Comparison of ENCODE assay signal across 8 cellular contexts in the genomic region with DNA sequence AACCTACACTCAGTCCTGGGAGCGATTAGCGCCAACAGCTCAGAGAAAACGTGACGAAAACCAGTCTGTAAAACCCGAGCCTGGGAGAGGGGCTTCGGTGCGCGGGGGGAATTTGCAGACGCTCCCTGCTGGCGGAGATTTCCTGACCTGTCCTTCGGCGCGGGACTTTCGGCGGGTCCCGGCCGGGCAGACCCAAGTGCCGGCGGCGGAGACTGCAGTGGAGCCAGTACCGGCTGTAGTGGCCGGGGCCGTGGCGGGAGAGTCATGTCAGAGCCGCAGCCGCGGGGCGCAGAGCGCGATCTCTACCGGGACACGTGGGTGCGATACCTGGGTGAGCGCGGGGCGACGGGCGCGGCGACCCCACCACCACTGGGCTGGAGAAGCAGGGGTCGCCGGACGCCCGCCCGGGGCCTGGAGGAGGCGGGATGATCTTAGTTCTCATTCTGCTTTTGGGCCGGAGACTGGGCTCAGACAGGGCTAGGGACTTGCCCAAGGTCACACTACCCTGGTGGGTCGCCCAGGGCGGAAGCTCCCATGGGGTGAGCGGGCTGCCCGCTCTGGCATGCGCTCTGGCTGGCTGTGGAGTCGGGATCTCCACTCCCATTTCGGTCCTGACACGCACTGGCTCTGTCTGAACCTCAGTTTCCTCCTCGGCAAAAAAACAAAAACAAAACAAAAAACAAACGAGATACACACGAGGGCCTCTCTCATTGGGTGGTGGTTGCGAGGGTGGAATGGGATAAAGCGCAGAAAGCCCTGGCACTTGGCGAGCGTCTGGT. TPM values are rescaled to one million over a fixed set of nuclear protein-coding genes. Genes with fewer than 3 reads are reported as not detected.
A peak's percentile ranks its signal among the peaks of the same experiment; 100 is the strongest.
DNase-seq lines count a peak whose midpoint lies in the region; ATAC-seq and TF ChIP-seq lines count a peak whose summit lies in the region.

TSS of gene MTFP1 (plus strand) at position 153 of the 779 bp plus-strand sequence. CDS start at position 265, 112 bp downstream.

- in situ Hi-C loops in GM13977 (cut with MboI; ENCODE audit: low pct_unique_long_range_greater_than_20kb, low sequenced_read_pairs, unreplicated experiment), result no loop called here

- no peaks in the 10 kb centered on the region for H3K27me3 ChIP-seq in ectodermal cell (ENCODE audit: control insufficient read depth, insufficient read depth, low read length, poor library complexity, severe bottlenecking)
- no peaks in the 10 kb centered on the region for H3K27me3 ChIP-seq in lung (ENCODE audit: control insufficient read depth, insufficient read depth)

- 1% methylated on average over 62 of the region's 62 CpGs for WGBS in ectodermal cell, 2 experiments
- 2 to 4% methylated on average over 57 to 62 of the region's 62 CpGs for WGBS in lung, 2 donors

- TF ChIP-seq CTCF in 22Rv1 (IDR thresholded peaks at IDR 0.05) (no peak), GM13977 (IDR thresholded peaks at IDR 0.05; ENCODE audit: extremely low read depth, insufficient read depth, missing control alignments) (peak; percentile 5), lung (IDR thresholded peaks at IDR 0.05; ENCODE audit: control extremely low read depth, extremely low read depth) (no peak)

- H3K4me3 ChIP-seq in ectodermal cell (ENCODE audit: insufficient read depth, low read depth, low read length) (peak within 1 kb of the TSS; percentile 83), lung (peak within 1 kb of the TSS; percentile 72)

- peaks cover 7% of the 10 kb centered on the region for H3K36me3 ChIP-seq in ectodermal cell (ENCODE audit: control insufficient read depth, insufficient read depth, low read length)
- no peaks in the 10 kb centered on the region for H3K36me3 ChIP-seq in lung (ENCODE audit: control insufficient read depth in 2 of 2, insufficient read depth in 2 of 2, low read length in 2 of 2)

- ATAC-seq in lung (ENCODE audit: insufficient read depth, low FRiP score), result no peak
- ATAC-seq in GM21723 (IDR thresholded peaks at IDR 0.05; ENCODE audit: unreplicated experiment), result no peak

- H3K27ac ChIP-seq in 22Rv1 (peak within 1 kb of the TSS; percentile 98), ectodermal cell (ENCODE audit: insufficient read depth, low read depth, low read length, poor library complexity, severe bottlenecking) (peak within 1 kb of the TSS; percentile 65), lung (ENCODE audit: low read depth in 1 of 2, low read length in 1 of 2) (peak within 1 kb of the TSS; percentile 88 to 96)

- peak; percentile 77 for DNase-seq in GM13977 (ENCODE audit: low spot score)
- DNase-seq in NCI-H345 (lab: John Stamatoyannopoulos, UW), result peak; percentile 46
- DNase-seq in activated CD4-positive, alpha-beta T cell treated with anti-CD3 and anti-CD28 coated beads, Interleukin-2, amount 50 U/mL, for 48 hours, result peak; percentile 57 to 64
- peak; percentile 64 for DNase-seq in lung (ENCODE audit: low spot score)
- DNase-seq in stimulated activated CD8-positive, alpha-beta memory T cell treated with anti-CD3 and anti-CD28 coated beads, Interleukin-15, amount 100 ng/mL, for 1 hour (ENCODE audit: low read depth), result peak; percentile 14

- H3K9me3 ChIP-seq in ectodermal cell (ENCODE audit: control insufficient read depth, low read length) (no peaks in the 10 kb centered on the region), lung (ENCODE audit: control insufficient read depth in 2 of 2, insufficient read depth in 1 of 2, low read length in 1 of 2) (no peaks in the 10 kb centered on the region)

- H3K4me1 ChIP-seq in ectodermal cell (ENCODE audit: control insufficient read depth, insufficient read depth, low read length) (peaks cover 18% of the 10 kb centered on the region), lung (ENCODE audit: control insufficient read depth in 2 of 2, insufficient read depth in 2 of 2, low read length in 2 of 2) (peaks cover 17% of the 10 kb centered on the region in 2 donors)

RNA-seq across cellular contexts. Expression of gene MTFP1, which starts in this region (rescaled TPM):
- polyA plus RNA-seq in ectodermal cell (2013, experiment 1 of 4), result 37.2 TPM
- 32.0 TPM for polyA plus RNA-seq in ectodermal cell (2013, experiment 2 of 4)
- polyA plus RNA-seq in ectodermal cell (2013, experiment 3 of 4), result 25.7 TPM
- 26.7 TPM for polyA plus RNA-seq in ectodermal cell (2013, experiment 4 of 4)
- total RNA-seq in lung, result 10 to 100 TPM in 1 of 2 donors, 1 to 10 TPM in 1; 1.8 to 21.0 TPM
- polyA plus RNA-seq in lung, result 10 to 100 TPM; 30.0 to 40.0 TPM

Comparison
In these comparisons a context has a peak if more than half of its experiments do, and no peak if none do; other contexts are left out.
1. DNase-seq: peak in every context shown above with its lines; median percentile 77 in GM13977; 64 in lung; 60 in activated CD4-positive, alpha-beta T cell treated with anti-CD3 and anti-CD28 coated beads, Interleukin-2, amount 50 U/mL, for 48 hours; 46 in NCI-H345; 14 in stimulated activated CD8-positive, alpha-beta memory T cell treated with anti-CD3 and anti-CD28 coated beads, Interleukin-15, amount 100 ng/mL, for 1 hour.